16 cellular contexts compared by ENCODE assay signal in the genomic region with DNA sequence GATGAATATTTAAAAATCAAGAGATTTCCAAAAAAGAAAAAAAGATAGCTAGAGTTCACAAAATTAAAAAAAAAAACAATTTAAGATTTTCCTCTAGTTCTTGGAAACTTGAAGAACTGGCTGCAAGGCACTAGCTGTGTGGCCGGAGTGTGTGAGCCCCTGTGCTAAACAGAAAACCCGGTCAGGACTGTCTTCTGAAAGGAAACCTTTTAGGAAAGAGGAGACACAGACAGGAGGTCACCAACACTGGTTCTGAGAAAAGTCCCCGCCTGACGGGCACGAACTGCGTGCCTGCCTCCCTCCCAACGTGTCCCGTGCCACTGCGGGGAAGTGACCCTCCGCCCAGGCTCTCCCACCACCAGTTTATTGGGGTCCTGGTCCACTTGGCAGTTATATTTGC. TPM values are rescaled to one million over a fixed set of nuclear protein-coding genes. Genes with fewer than 3 reads are reported as not detected.
DNase-seq lines count a peak whose midpoint lies in the region; ATAC-seq and TF ChIP-seq lines count a peak whose summit lies in the region.
"Had no signal": no experiment of that assay in that cellular context is flagged by ENCODE, and none has a peak within 500 bp of the region (broad histone marks: within the 10 kb centered on the region; RNA-seq: fewer than 3 reads in every experiment).

No MANE protein-coding gene starts in this region.

- no peaks in the 10 kb centered on the region for H3K4me1 ChIP-seq in right cardiac atrium (ENCODE audit: control insufficient read depth, insufficient read depth, low read length)
- peaks cover 0 to 8% (median 0%) of the 10 kb centered on the region in 9 donors for H3K4me1 ChIP-seq in heart right ventricle
- no peaks in the 10 kb centered on the region for H3K4me1 ChIP-seq in prostate gland (replicated peaks)
- H3K4me1 ChIP-seq: BE2C had no signal

- no peaks in the 10 kb centered on the region for H3K27me3 ChIP-seq in right cardiac atrium (ENCODE audit: control insufficient read depth, insufficient read depth)
- no peaks in the 10 kb centered on the region for H3K27me3 ChIP-seq in heart right ventricle
- no peaks in the 10 kb centered on the region for H3K27me3 ChIP-seq in prostate gland (replicated peaks; ENCODE audit: insufficient read depth)
- H3K27me3 ChIP-seq: BE2C had no signal

- H3K9me3 ChIP-seq in right cardiac atrium (ENCODE audit: control insufficient read depth, low read length) (no peaks in the 10 kb centered on the region), heart right ventricle (no peaks in the 10 kb centered on the region), prostate gland (no peaks in the 10 kb centered on the region)
- H3K9me3 ChIP-seq: BE2C had no signal

- H3K36me3 ChIP-seq in heart right ventricle: peaks cover 0 to 100% (median 72%) of the 10 kb centered on the region in 9 donors
- H3K36me3 ChIP-seq in prostate gland: peaks cover 0 to 6% of the 10 kb centered on the region in 2 donors

- H3K4me3 ChIP-seq in right cardiac atrium (ENCODE audit: low read length) (no peak overlapping the region), heart right ventricle (no peak overlapping the region), prostate gland (no peak overlapping the region)
- H3K4me3 ChIP-seq: GM23248 had no signal

- 90% methylated on average over 10 of the region's 10 CpGs for WGBS in right cardiac atrium
- 89 to 91% methylated on average over 10 of the region's 10 CpGs for WGBS in heart right ventricle, 2 donors
- 89% methylated on average over 10 of the region's 10 CpGs for WGBS in prostate gland

- H3K27ac ChIP-seq in right cardiac atrium (ENCODE audit: low read length): peak overlapping the region; percentile 39
- H3K27ac ChIP-seq in heart right ventricle: peak overlapping the region in 1 of 10 donors; percentile 2
- H3K27ac ChIP-seq in VCaP: peak overlapping the region; percentile 61
- peak overlapping the region; percentile 21 to 61 for H3K27ac ChIP-seq in prostate gland
- H3K27ac ChIP-seq: GM23248 had no signal

- DNase-seq in right cardiac atrium: no peak
- DNase-seq in heart right ventricle: no peak
- DNase-seq in left kidney (ENCODE audit: low read depth, low spot score): peak; percentile 57
- DNase-seq in prostate gland (ENCODE audit: low spot score): no peak
- no peak for DNase-seq in UCSD-AML1 (lab: John Stamatoyannopoulos, UW; ENCODE audit: unreplicated experiment)
- DNase-seq: ACHN; BE2C; C1 segment of cervical spinal cord; CD4-positive, CD25-positive, alpha-beta regulatory T cell; CD8-positive, alpha-beta memory T cell; COR-L47; GM23248; HCEC 1CT had no signal

- TF ChIP-seq CTCF in heart right ventricle (IDR thresholded peaks at IDR 0.05) (no peak), VCaP (conservative IDR thresholded peaks at IDR 0.05) (no peak), prostate gland (IDR thresholded peaks at IDR 0.05) (no peak)

- ATAC-seq in right cardiac atrium: no peak
- no peak for ATAC-seq in heart right ventricle
- ATAC-seq in HG03442 (IDR thresholded peaks at IDR 0.05; ENCODE audit: unreplicated experiment): no peak

- intact Hi-C loops in right cardiac atrium (cut with DNase I): no loop called here
- intact Hi-C loops in heart right ventricle (cut with DNase I): loop anchor here in 2 of 10 donors (5.0 to 10.0 kb wide), 2 partner anchors 97 to 109 kb away; no protein-coding TSS in a partner anchor
- intact Hi-C loops in prostate gland (cut with DNase I): no loop called here

- no peak for TF ChIP-seq POLR2A in prostate gland (IDR thresholded peaks at IDR 0.05)

RNA-seq across cellular contexts. Expression of a gene that starts 15.2 kb away (rescaled TPM):
- total RNA-seq in right cardiac atrium (10 to 100 TPM; 13.4 to 21.1 (median 19.0) TPM), heart right ventricle (10 to 100 TPM; 12.0 to 19.1 (median 15.8) TPM), prostate gland (10 to 100 TPM; 11.4 to 13.3 TPM)
- polyA plus RNA-seq in right cardiac atrium (24.7 TPM), heart right ventricle (10 to 100 TPM; 19.5 to 22.4 TPM)

RNA-seq across cellular contexts. Expression of a gene that starts 18.6 kb away (rescaled TPM):
- total RNA-seq in right cardiac atrium: 1 to 10 TPM; 2.3 to 6.5 (median 4.5) TPM
- 4.3 TPM for polyA plus RNA-seq in right cardiac atrium
- total RNA-seq in heart right ventricle: 1 to 10 TPM in 5 of 10 donors, under 1 TPM in 5; 0.53 to 3.1 (median 1.2) TPM
- 1 to 10 TPM in 1 of 2 donors, under 1 TPM in 1; 0.95 to 4.3 TPM for polyA plus RNA-seq in heart right ventricle
- 1 to 10 TPM in 1 of 2 donors, not detected in 1; 2.4 TPM for total RNA-seq in prostate gland
- total RNA-seq: CD4-positive, CD25-positive, alpha-beta regulatory T cell; CD8-positive, alpha-beta memory T cell; GM23248; H4 had no signal
- polyA plus RNA-seq: CD4-positive, CD25-positive, alpha-beta regulatory T cell; CD8-positive, alpha-beta memory T cell; GM23248 had no signal

RNA-seq across cellular contexts. Expression of a gene that starts 36.7 kb away (rescaled TPM):
- 10 to 100 TPM; 27.3 to 33.1 (median 31.0) TPM for total RNA-seq in right cardiac atrium
- 15.1 TPM for polyA plus RNA-seq in right cardiac atrium
- total RNA-seq in heart right ventricle: 10 to 100 TPM; 20.2 to 35.1 (median 28.1) TPM
- 10 to 100 TPM; 16.9 to 17.6 TPM for polyA plus RNA-seq in heart right ventricle
- total RNA-seq in prostate gland: 10 to 100 TPM; 51.8 to 69.0 TPM
